ENCODE assay signal across 11 cellular contexts in the genomic region with DNA sequence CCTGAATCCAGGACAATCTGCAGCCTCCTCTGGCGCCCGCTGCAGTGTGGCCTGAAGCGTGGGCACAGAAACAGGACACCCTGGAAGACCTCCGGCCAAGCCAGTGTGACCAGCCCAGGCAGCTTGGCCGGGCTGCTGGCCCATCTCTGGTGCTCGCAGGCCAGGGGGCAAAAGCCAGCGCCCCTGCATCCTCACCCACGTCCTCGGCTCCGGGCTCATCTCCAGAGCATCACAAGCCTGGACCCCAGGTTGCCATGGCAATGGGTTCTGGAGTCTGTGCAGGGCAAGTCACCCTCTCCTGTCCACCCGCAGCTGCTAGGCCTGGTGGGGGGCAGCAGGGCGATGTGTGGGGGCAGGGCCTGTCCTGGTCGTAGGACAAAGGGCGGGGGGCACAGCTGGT. TPM values are rescaled to one million over a fixed set of nuclear protein-coding genes. Genes with fewer than 3 reads are reported as not detected.
A peak's percentile ranks its signal among the peaks of the same experiment; 100 is the strongest.
DNase-seq lines count a peak whose midpoint lies in the region; ATAC-seq and TF ChIP-seq lines count a peak whose summit lies in the region.
"Had no signal": no experiment of that assay in that cellular context is flagged by ENCODE, and none has a peak within 500 bp of the region (broad histone marks: within the 10 kb centered on the region; RNA-seq: fewer than 3 reads in every experiment).

No MANE protein-coding gene starts in this region.

- intact Hi-C loops in left ventricle myocardium inferior (cut with micrococcal nuclease) = no loop called here

- CTCF ChIA-PET in HEK293 (lab: Yijun Ruan, JAX) = interaction anchor here (0.6 to 1.6 kb wide), 3 partner anchors 81 to 84 kb away, joined by 3 to 5 read pairs (median 5); no protein-coding TSS in a partner anchor

- peaks cover 8 to 16% of the 10 kb centered on the region in 2 donors for H3K4me1 Mint-ChIP-seq in immature natural killer cell

- H3K9me3 ChIP-seq in HEK293 (ENCODE audit: control insufficient read depth, insufficient read depth, low read depth, low read length) (no peaks in the 10 kb centered on the region), adipocyte (ENCODE audit: control insufficient read depth, low read length) (no peaks in the 10 kb centered on the region), left ventricle myocardium inferior (replicated peaks) (no peaks in the 10 kb centered on the region)

- peaks cover 11% of the 10 kb centered on the region for H3K27me3 ChIP-seq in adipocyte (replicated peaks; ENCODE audit: control insufficient read depth, insufficient read depth, low read length)
- no peaks in the 10 kb centered on the region for H3K27me3 ChIP-seq in left ventricle myocardium inferior (ENCODE audit: low read depth)

- H3K9ac ChIP-seq in adipocyte (ENCODE audit: low read length) = peak overlapping the region; percentile 54

- H3K36me3 ChIP-seq in HEK293 (ENCODE audit: control insufficient read depth in 2 of 2, insufficient read depth in 1 of 2, low read length in 2 of 2) (no peaks in the 10 kb centered on the region), adipocyte (ENCODE audit: control insufficient read depth, insufficient read depth, low read length, severe bottlenecking) (no peaks in the 10 kb centered on the region), left ventricle myocardium inferior (no peaks in the 10 kb centered on the region)

- H3K27me3 Mint-ChIP-seq in immature natural killer cell (ENCODE audit: low read depth in 3 of 3) = peaks cover 14 to 26% (median 18%) of the 10 kb centered on the region in 3 donors

- no peak overlapping the region for H3K4me3 Mint-ChIP-seq in immature natural killer cell

- POLR2A ChIA-PET in HEK293 (lab: Yijun Ruan, JAX) = interaction anchor here (0.9 to 2.4 kb wide), 5 partner anchors 9 to 83 kb away, joined by 4 to 20 read pairs (median 14); a partner anchor contains a TSS

- TF ChIP-seq CTCF in HEK293 (tag by site-specific recombination; IDR thresholded peaks at IDR 0.05) = no peak
- TF ChIP-seq CTCF in left ventricle myocardium inferior (IDR thresholded peaks at IDR 0.05; ENCODE audit: borderline replicate concordance) = no peak

- no peak for ATAC-seq in HG03460 (IDR thresholded peaks at IDR 0.05; ENCODE audit: unreplicated experiment)

- H3K27ac Mint-ChIP-seq in immature natural killer cell = no peak overlapping the region
- H3K27ac Mint-ChIP-seq: activated naive CD4-positive, alpha-beta T cell treated with anti-CD3 and anti-CD28 coated beads, Interleukin-2, amount 50 U/mL, for 24 hours had no signal

- H3K4me3 ChIP-seq in HEK293 (ENCODE audit: low read depth, low read length) (no peak overlapping the region), adipocyte (ENCODE audit: low read length) (no peak overlapping the region), left ventricle myocardium inferior (peak overlapping the region; percentile 48), skin epidermis (no peak overlapping the region)

- H3K27ac ChIP-seq in HEK293 (ENCODE audit: extremely low read depth, low read depth, low read length) = no peak overlapping the region; the same call in 1 of the 2 replicates
- H3K27ac ChIP-seq in left ventricle myocardium inferior (replicated peaks) = peak overlapping the region; percentile 92
- H3K27ac ChIP-seq in skin epidermis = peak overlapping the region in 12 of 21 experiments; percentile 2 to 78 (median 30)

- peaks cover 0 to 1% (median 0%) of the 10 kb centered on the region in 6 donors for H3K9me3 Mint-ChIP-seq in immature natural killer cell
- H3K9me3 Mint-ChIP-seq: activated naive CD4-positive, alpha-beta T cell treated with anti-CD3 and anti-CD28 coated beads, Interleukin-2, amount 50 U/mL, for 24 hours had no signal

- no peak for DNase-seq in adipocyte (ENCODE audit: low read depth)
- no peak for DNase-seq in left ventricle myocardium inferior
- DNase-seq in amniotic stem cell (lab: John Stamatoyannopoulos, UW) = no peak
- no peak for DNase-seq in SKM-1 (lab: John Stamatoyannopoulos, UW; ENCODE audit: unreplicated experiment)
- no peak for DNase-seq in immature natural killer cell
- DNase-seq: NCI-H774; stimulated activated naive CD4-positive, alpha-beta T cell had no signal

- H3K4me1 ChIP-seq in HEK293 (ENCODE audit: control insufficient read depth, insufficient read depth, low read length) (peaks cover 11% of the 10 kb centered on the region), adipocyte (ENCODE audit: control insufficient read depth, insufficient read depth, low read length) (peaks cover 26% of the 10 kb centered on the region), left ventricle myocardium inferior (peaks cover 64% of the 10 kb centered on the region)

- no peaks in the 10 kb centered on the region for H3K36me3 Mint-ChIP-seq in immature natural killer cell
- H3K36me3 Mint-ChIP-seq: activated naive CD4-positive, alpha-beta T cell treated with anti-CD3 and anti-CD28 coated beads, Interleukin-2, amount 50 U/mL, for 24 hours had no signal

TF ChIP-seq in HEK293, 187 proteins besides CTCF, POLR2A, EP300 and RAD21:
- no peak for TF ChIP-seq ZIC2 (tag by site-specific recombination; IDR thresholded peaks at IDR 0.05)
- peak; percentile 5; the same call in 1 of the 2 replicates for TF ChIP-seq GLIS2 (tag by site-specific recombination; IDR thresholded peaks at IDR 0.05)

RNA-seq across cellular contexts. Expression of a gene that starts 9.3 kb away (rescaled TPM):
- 17.2 TPM for total RNA-seq in left ventricle myocardium inferior
- under 1 TPM in 2 of 3 donors, not detected in 1; 0.58 to 0.61 TPM for polyA plus RNA-seq in immature natural killer cell
